In the genomic region with DNA sequence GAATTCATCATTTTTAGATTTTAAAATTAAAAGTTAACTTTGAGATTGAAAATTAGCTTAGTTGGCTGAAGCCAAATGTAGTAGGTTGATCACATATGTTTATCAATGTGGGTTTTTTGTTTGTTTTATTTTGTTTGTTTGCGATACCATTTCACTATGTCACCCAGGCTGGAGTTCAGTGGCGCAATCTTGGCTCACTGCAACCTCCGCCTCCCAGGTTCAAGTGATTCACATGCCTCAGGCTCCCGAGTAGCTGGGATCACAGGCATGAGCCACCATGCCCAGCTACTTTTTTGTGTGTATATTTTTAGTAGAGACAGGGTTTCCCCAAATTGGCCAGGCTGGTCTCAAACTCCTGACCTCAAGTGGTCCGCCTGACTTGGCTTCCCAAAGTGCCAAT, we compare ENCODE assay signal across 8 cellular contexts.
"Had no signal": no experiment of that assay in that cellular context is flagged by ENCODE, and none has a peak within 500 bp of the region (broad histone marks: within the 10 kb centered on the region; RNA-seq: fewer than 3 reads in every experiment).

No MANE protein-coding gene starts in this region.

- H2AFZ ChIP-seq: GM23248 had no signal

- H3K27ac ChIP-seq: GM23248 had no signal

- DNase-seq: GM23248, GOT3, H9, HCEC 1CT, IMR-90, KG1 had no signal

- FAIRE-seq: H54, K562 had no signal

- H3K9ac ChIP-seq: GM23248 had no signal

- H3K4me3 ChIP-seq: GM23248, K562 had no signal

- ATAC-seq: K562 had no signal
